Comparison of ENCODE assay signal across 1 cellular context in genomic region chr10:71529203-71529537, GRCh38.
TF ChIP-seq lines count a peak whose summit lies in the region.

No MANE protein-coding gene starts in this region.

TF ChIP-seq in H1, 55 proteins besides CTCF, POLR2A, EP300 and RAD21 (continued from another document):
- TF ChIP-seq ATF3 (IDR thresholded peaks at IDR 0.05; ENCODE audit: insufficient read depth, low read depth, low read length) (no peak), NANOG (IDR thresholded peaks at IDR 0.05; ENCODE audit: insufficient read depth, low read depth, low read length, poor library complexity, severe bottlenecking) (no peak), TEAD4 (IDR thresholded peaks at IDR 0.05; ENCODE audit: low read depth, low read length) (no peak)
